ENCODE assay signal across 8 cellular contexts in the genomic region with DNA sequence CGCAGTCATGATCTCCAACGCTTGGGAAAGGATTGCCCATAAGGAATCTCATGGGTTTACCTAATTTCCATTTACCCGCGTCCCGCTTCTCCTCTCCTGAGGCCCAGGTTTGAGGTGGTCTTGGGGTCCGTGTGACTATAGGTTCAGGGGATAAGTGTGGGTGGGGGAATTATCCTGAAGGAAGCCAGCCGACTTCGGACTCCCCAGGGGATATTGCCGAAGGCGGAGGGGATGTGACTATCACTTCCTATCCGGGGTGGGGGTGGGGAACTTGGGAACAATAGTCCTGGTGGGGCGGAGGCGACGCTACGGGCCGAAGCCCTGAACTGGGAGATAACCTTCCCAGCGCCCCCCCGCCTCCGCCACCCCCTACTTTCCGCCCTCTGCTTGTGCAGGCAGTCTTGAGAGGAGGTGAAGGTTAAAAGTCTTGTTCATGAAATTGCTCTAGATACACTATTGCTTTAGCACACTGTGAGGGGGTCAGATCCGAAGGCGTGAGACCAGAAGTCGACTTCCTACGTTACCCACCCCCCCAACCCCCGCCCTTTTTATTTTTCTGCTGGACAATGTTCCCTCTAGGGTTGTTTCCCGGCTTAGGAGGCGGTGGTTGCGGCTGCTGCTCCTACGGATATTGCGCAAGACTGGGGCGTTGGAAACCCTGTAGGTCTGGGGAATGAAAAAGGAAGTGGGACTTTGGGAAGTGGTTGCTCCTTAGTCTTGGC. TPM values are rescaled to one million over a fixed set of nuclear protein-coding genes. Genes with fewer than 3 reads are reported as not detected.
A peak's percentile ranks its signal among the peaks of the same experiment; 100 is the strongest.
DNase-seq lines count a peak whose midpoint lies in the region; ATAC-seq and TF ChIP-seq lines count a peak whose summit lies in the region.

No MANE protein-coding gene starts in this region.

- H3K4me3 ChIP-seq in AG04449 (ENCODE audit: low read depth, low read length), result peak overlapping the region; percentile 98
- H3K4me3 ChIP-seq in WI38 (ENCODE audit: low read depth, low read length), result peak overlapping the region; percentile 75
- H3K4me3 ChIP-seq in mucosa of rectum (ENCODE audit: low read length in 2 of 2), result peak overlapping the region; percentile 99
- peak overlapping the region; percentile 81 to 95 (median 92) for H3K4me3 ChIP-seq in upper lobe of left lung

- H3K9me3 ChIP-seq in mucosa of rectum (ENCODE audit: control insufficient read depth in 2 of 2, low read length in 2 of 2), result no peaks in the 10 kb centered on the region
- no peaks in the 10 kb centered on the region for H3K9me3 ChIP-seq in upper lobe of left lung

- peak in 1 of 4 donors; percentile 15 for TF ChIP-seq POLR2A in upper lobe of left lung (IDR thresholded peaks at IDR 0.05)

- ATAC-seq in upper lobe of left lung (ENCODE audit: low FRiP score in 2 of 2), result peak; percentile 69 to 78
- ATAC-seq in HG03378 (IDR thresholded peaks at IDR 0.05; ENCODE audit: unreplicated experiment), result no peak

- H3K36me3 ChIP-seq in mucosa of rectum (ENCODE audit: control insufficient read depth in 2 of 2, insufficient read depth in 2 of 2, low read length in 2 of 2) (no peaks in the 10 kb centered on the region), upper lobe of left lung (no peaks in the 10 kb centered on the region)

- H3K9ac ChIP-seq in mucosa of rectum (ENCODE audit: low read depth in 1 of 2, low read length in 2 of 2), result peak overlapping the region; percentile 95 to 99

- DNase-seq in AG04449 (ENCODE audit: low read depth, low spot score) (peak; percentile 26), GM10266 (ENCODE audit: extremely low spot score) (peak; percentile 43), NCI-H2107 treated with DMSO at 0.1 percent for 48 hours (lab: John Stamatoyannopoulos, UW; ENCODE audit: unreplicated experiment) (peak; percentile 80), fibroblast of gingiva (ENCODE audit: low read depth) (peak; percentile 90), upper lobe of left lung (peak; percentile 80 to 96)

- H3K4me1 ChIP-seq in mucosa of rectum (ENCODE audit: control insufficient read depth in 2 of 2, insufficient read depth in 2 of 2, low read length in 2 of 2) (peaks cover 3 to 10% of the 10 kb centered on the region in 2 donors), upper lobe of left lung (peaks cover 37 to 43% (median 40%) of the 10 kb centered on the region in 4 donors)

- TF ChIP-seq CTCF in AG04449 (IDR thresholded peaks at IDR 0.05; ENCODE audit: insufficient read depth, low read length, missing control alignments) (no peak), GM10266 (IDR thresholded peaks at IDR 0.05; ENCODE audit: control insufficient read depth, insufficient read depth, low read depth, missing control alignments) (no peak), WI38 (IDR thresholded peaks at IDR 0.05; ENCODE audit: low read depth, low read length) (no peak), upper lobe of left lung (IDR thresholded peaks at IDR 0.05) (no peak)

- H3K27me3 ChIP-seq in mucosa of rectum (ENCODE audit: control insufficient read depth in 2 of 2, insufficient read depth in 2 of 2, low read length in 2 of 2) (no peaks in the 10 kb centered on the region), upper lobe of left lung (no peaks in the 10 kb centered on the region)

- TF ChIP-seq EP300 in upper lobe of left lung (IDR thresholded peaks at IDR 0.05), result peak in 2 of 4 donors; percentile 37 to 76

- POLR2A ChIA-PET in AG04449 (lab: Yijun Ruan, JAX), result no interaction called here

- WGBS in upper lobe of left lung, 2 donors, result 2 to 4% methylated on average over 12 to 30 of the region's 31 CpGs

- CTCF ChIA-PET in AG04449 (lab: Yijun Ruan, JAX), result interaction anchor here (1.1 kb wide), 1 partner anchor 113 kb away, joined by 5 read pairs; no protein-coding TSS in a partner anchor

- H3K27ac ChIP-seq in mucosa of rectum (ENCODE audit: low read depth in 2 of 2, low read length in 2 of 2), result peak overlapping the region; percentile 93 to 96
- H3K27ac ChIP-seq in upper lobe of left lung, result peak overlapping the region; percentile 98 to 100 (median 100)

RNA-seq across cellular contexts. Expression of a gene that starts 1.3 kb away (rescaled TPM):
- total RNA-seq in upper lobe of left lung, result 100 to 1,000 TPM; 104 to 211 (median 136) TPM

Comparison
In these comparisons a context has a peak if more than half of its experiments do, and no peak if none do; other contexts are left out.
1. DNase-seq: peak in every context shown above with its lines; median percentile 90 in fibroblast of gingiva; 88 in upper lobe of left lung; 80 in NCI-H2107 treated with DMSO at 0.1 percent for 48 hours; 43 in GM10266; 26 in AG04449.